ENCODE assay signal across 18 cellular contexts in genomic region chr11:2662430-2663299, GRCh38. TPM values are rescaled to one million over a fixed set of nuclear protein-coding genes. Genes with fewer than 3 reads are reported as not detected.
A peak's percentile ranks its signal among the peaks of the same experiment; 100 is the strongest.
DNase-seq lines count a peak whose midpoint lies in the region; ATAC-seq, FAIRE-seq and TF ChIP-seq lines count a peak whose summit lies in the region.
"Had no signal": no experiment of that assay in that cellular context is flagged by ENCODE, and none has a peak within 500 bp of the region (broad histone marks: within the 10 kb centered on the region; RNA-seq: fewer than 3 reads in every experiment).

No MANE protein-coding gene starts in this region.

- no peak for TF ChIP-seq RAD21 in HepG2 (CRISPR knock-in tag; IDR thresholded peaks at IDR 0.05)

- no peak for TF ChIP-seq CTCF in HepG2 (CRISPR knock-in tag; IDR thresholded peaks at IDR 0.05)
- no peak for TF ChIP-seq CTCF in right lobe of liver (IDR thresholded peaks at IDR 0.05)
- no peak for TF ChIP-seq CTCF in psoas muscle (IDR thresholded peaks at IDR 0.05)

- no peak overlapping the region for H2AFZ ChIP-seq in HepG2 (ENCODE audit: low read length)
- H2AFZ ChIP-seq: GM23338 had no signal

- H3K36me3 ChIP-seq in HepG2 (replicated peaks in 1 of 2; ENCODE audit: control insufficient read depth in 1 of 2, insufficient read depth in 2 of 2, low read length in 2 of 2), result peaks cover 14 to 52% of the 10 kb centered on the region in 2 experiments
- H3K36me3 ChIP-seq in right lobe of liver, result no peaks in the 10 kb centered on the region
- no peaks in the 10 kb centered on the region for H3K36me3 ChIP-seq in psoas muscle (ENCODE audit: insufficient read depth in 1 of 2, low read depth in 1 of 2)

- in situ Hi-C loops in HepG2 (cut with HindIII; ENCODE audit: extremely low pct_ligation_motif_present, low pct_unique_long_range_greater_than_20kb), result loop anchor here (10.0 kb wide), 1 partner anchor 128 kb away; no protein-coding TSS in a partner anchor

- ATAC-seq in HepG2 (peak; percentile 6; the same call in 2 of the 3 replicates), right lobe of liver (no peak), psoas muscle (peak; percentile 45 to 86 (median 60)), GM21576 (IDR thresholded peaks at IDR 0.05; ENCODE audit: unreplicated experiment) (no peak)
- ATAC-seq: A549, GM23338, PC-3 had no signal

- intact Hi-C loops in HepG2 (cut with micrococcal nuclease; ENCODE audit: unreplicated experiment) (no loop called here), right lobe of liver (cut with DNase I) (no loop called here), psoas muscle (cut with DNase I) (no loop called here), posterior vena cava (cut with DNase I) (no loop called here)

- H3K27me3 ChIP-seq in HepG2 (ENCODE audit: control insufficient read depth in 1 of 2, insufficient read depth in 2 of 2, low read length in 2 of 2) (no peaks in the 10 kb centered on the region), right lobe of liver (no peaks in the 10 kb centered on the region), psoas muscle (ENCODE audit: insufficient read depth in 3 of 3, low read length in 2 of 3) (no peaks in the 10 kb centered on the region)
- H3K27me3 ChIP-seq: BLaER1 treated with 17β-estradiol and CSF1 and Interleukin-3, amounts not matched to agents 10 nM and 100 nM had no signal

- peaks cover 4% of the 10 kb centered on the region; the same call in 1 of the 2 replicates for H3K9me3 ChIP-seq in HepG2 (ENCODE audit: low read length)
- H3K9me3 ChIP-seq in right lobe of liver, result peaks cover 0 to 4% (median 0%) of the 10 kb centered on the region in 4 donors
- H3K9me3 ChIP-seq in psoas muscle, result peaks cover 14% of the 10 kb centered on the region

- TF ChIP-seq EP300 in HepG2 (IDR thresholded peaks at IDR 0.05; ENCODE audit: low read depth in 2 of 2, low read length in 2 of 2) (no peak), HepG2 (CRISPR knock-in tag; IDR thresholded peaks at IDR 0.05; ENCODE audit: borderline replicate concordance) (no peak)

- POLR2A ChIA-PET in HepG2 (lab: Yijun Ruan, JAX), result no interaction called here

- DNase-seq in HepG2 (ENCODE audit: low spot score) (no peak), right lobe of liver (no peak), islet precursor cell (peak; percentile 43), psoas muscle (no peak), posterior vena cava (ENCODE audit: low spot score) (no peak), T-helper 9 cell (no peak)
- DNase-seq: CD8-positive, alpha-beta memory T cell; DMS79 treated with DMSO at 0.1 percent for 48 hours; NCI-H1436 treated with DMSO at 0.1 percent for 48 hours; NCI-H2081; NCI-H510A; NCI-H774; PC-3 had no signal

- CTCF ChIA-PET in HepG2 (lab: Yijun Ruan, JAX; ENCODE audit: low intra/inter-chr PET ratio, low total read pairs), result no interaction called here

- FAIRE-seq in HepG2 (lab: Jason Lieb, UNC), result no peak
- FAIRE-seq: A549 had no signal

- WGBS in HepG2 (ENCODE audit: low lambda C conversion rate), result 88% methylated on average over 16 of the region's 19 CpGs
- WGBS in right lobe of liver (ENCODE audit: insufficient coverage, low coverage, low lambda C conversion rate, missing lambda C conversion rate), result 80% methylated on average over 2 of the region's 19 CpGs
- 45 to 63% (median 57%) methylated on average over 19 of the region's 19 CpGs for WGBS in psoas muscle, 3 donors

- no peak overlapping the region for H3K4me2 ChIP-seq in HepG2 (ENCODE audit: low read depth, low read length)
- H3K4me2 ChIP-seq: A549; BLaER1 treated with 17β-estradiol and CSF1 and Interleukin-3, amounts not matched to agents 10 nM and 100 nM; GM23338; KMS-11 had no signal

- H3K4me3 ChIP-seq in HepG2 (replicated peaks in 1 of 3; ENCODE audit: insufficient read depth in 1 of 3, low read depth in 2 of 3, low read length in 3 of 3) (no peak overlapping the region), right lobe of liver (no peak overlapping the region), psoas muscle (no peak overlapping the region)
- H3K4me3 ChIP-seq: A549; BLaER1 treated with 17β-estradiol and CSF1 and Interleukin-3, amounts not matched to agents 10 nM and 100 nM; GM23338 had no signal

- H3K27ac ChIP-seq in HepG2 (ENCODE audit: extremely low read length, insufficient read depth, low read length) (peak overlapping the region; percentile 32), right lobe of liver (no peak overlapping the region), psoas muscle (no peak overlapping the region)
- H3K27ac ChIP-seq: A549; BLaER1 treated with 17β-estradiol and CSF1 and Interleukin-3, amounts not matched to agents 10 nM and 100 nM; KMS-11 had no signal

- peaks cover 87% of the 10 kb centered on the region for H4K20me1 ChIP-seq in HepG2 (ENCODE audit: insufficient read depth, low read length)

- H3K79me2 ChIP-seq in HepG2 (ENCODE audit: insufficient read depth, low read length), result peaks cover 30% of the 10 kb centered on the region

- H3K9ac ChIP-seq in HepG2 (ENCODE audit: insufficient read depth, low read depth, low read length), result no peak overlapping the region
- H3K9ac ChIP-seq: BLaER1 treated with 17β-estradiol and CSF1 and Interleukin-3, amounts not matched to agents 10 nM and 100 nM; KMS-11 had no signal

- peaks cover 59% of the 10 kb centered on the region for H3K4me1 ChIP-seq in HepG2 (ENCODE audit: insufficient read depth, low read length)
- no peaks in the 10 kb centered on the region for H3K4me1 ChIP-seq in right lobe of liver
- H3K4me1 ChIP-seq in psoas muscle, result peaks cover 8% of the 10 kb centered on the region
- H3K4me1 ChIP-seq: A549 had no signal

- TF ChIP-seq POLR2A in HepG2 (IDR thresholded peaks at IDR 0.05; ENCODE audit: insufficient read depth in 1 of 2, low read depth in 2 of 2, low read length in 2 of 2) (peak in 1 of 2 experiments; percentile 11; a peak in 1 of 4 replicates), right lobe of liver (IDR thresholded peaks at IDR 0.05) (no peak)

- BruUV-seq in HepG2 (replicated peaks; lab: Mats Ljungman, UMichigan), result no TSS peak

TF ChIP-seq in HepG2, 621 proteins besides CTCF, POLR2A, EP300 and RAD21 (continues in another document):
- TF ChIP-seq MAX (IDR thresholded peaks at IDR 0.05), result peak; percentile 69
- TF ChIP-seq ZFP91 (CRISPR knock-in tag; IDR thresholded peaks at IDR 0.05; ENCODE audit: borderline replicate concordance), result peak; percentile 39; the same call in 1 of the 2 replicates
- TF ChIP-seq ZNF619 (CRISPR knock-in tag; IDR thresholded peaks at IDR 0.05), result no peak
- no peak for TF ChIP-seq REPIN1 (CRISPR knock-in tag; IDR thresholded peaks at IDR 0.05; ENCODE audit: borderline replicate concordance, low read depth)
- TF ChIP-seq SMAD3 (CRISPR knock-in tag; IDR thresholded peaks at IDR 0.05), result no peak
- TF ChIP-seq ZNF772 (CRISPR knock-in tag; IDR thresholded peaks at IDR 0.05), result peak; percentile 46; the same call in 1 of the 2 replicates
- peak; percentile 86 for TF ChIP-seq AGO1 (IDR thresholded peaks at IDR 0.05; ENCODE audit: low read depth, low read length, poor library complexity, severe bottlenecking)

RNA-seq across cellular contexts. Expression of gene KCNQ1OT1, which starts 37.1 kb away (rescaled TPM):
- total RNA-seq in HepG2 (2016; rRNA removed; fragmentation: Illumina TruSeq; extraction: Trizol) (2.5 and 18.9 TPM in 2 replicates), right lobe of liver (1 to 10 TPM in 2 of 6 experiments, under 1 TPM in 4; 0.37 to 1.7 (median 0.60) TPM), psoas muscle (under 1 TPM; 0.30 to 0.56 (median 0.42) TPM), posterior vena cava (1 to 10 TPM; 1.8 to 3.5 TPM)
- 0.30 and 0.35 TPM in 2 replicates for total RNA-seq in HepG2 (2016; cell fraction: cytosol; rRNA removed; fragmentation: Illumina TruSeq; extraction: Trizol; ENCODE audit: low read depth)
- 2.0 and 16.5 TPM in 2 replicates for total RNA-seq in HepG2 (2016; cell fraction: insoluble cytoplasmic fraction; rRNA removed; fragmentation: Illumina TruSeq; extraction: Trizol)
- total RNA-seq in HepG2 (2016; cell fraction: membrane; rRNA removed; fragmentation: Illumina TruSeq; extraction: Trizol), result 0.90 and 1.1 TPM in 2 replicates
- total RNA-seq in HepG2 (2016; cell fraction: nucleus; rRNA removed; fragmentation: Illumina TruSeq; extraction: Trizol), result 66.8 and 83.4 TPM in 2 replicates
- polyA plus RNA-seq in HepG2 (2011; rRNA removed) (1.3 TPM in 2 replicates), psoas muscle (under 1 TPM; 0.01 to 0.16 (median 0.03) TPM)
- 0.05 TPM in 2 replicates for polyA plus RNA-seq in HepG2 (2011; cell fraction: cytosol; rRNA removed)
- 11.8 and 14.7 TPM in 2 replicates for polyA plus RNA-seq in HepG2 (2011; cell fraction: nucleus; rRNA removed)
- polyA plus RNA-seq in HepG2 (2012), result 1.9 and 2.0 TPM in 2 replicates
- 0.01 and 0.02 TPM in 2 replicates for polyA plus RNA-seq in HepG2 (2016; cell fraction: cytosol; fragmentation: Illumina TruSeq; extraction: Trizol; ENCODE audit: low read depth)
- 0.15 and 0.17 TPM in 2 replicates for polyA plus RNA-seq in HepG2 (2016; cell fraction: insoluble cytoplasmic fraction; fragmentation: Illumina TruSeq; extraction: Trizol; ENCODE audit: low read depth)
- polyA plus RNA-seq in HepG2 (2016; cell fraction: membrane; fragmentation: Illumina TruSeq; extraction: Trizol; ENCODE audit: low read depth), result 0.03 and 0.06 TPM in 2 replicates
- polyA plus RNA-seq in HepG2 (2016; cell fraction: nucleus; fragmentation: Illumina TruSeq; extraction: Trizol; ENCODE audit: insufficient read depth, low read depth), result 8.4 and 10.5 TPM in 2 replicates
- 0.05 and 36.1 TPM in 2 replicates for polyA minus RNA-seq in HepG2 (2011; rRNA and poly(A)+ RNA removed; ENCODE audit: low replicate concordance)
- 0.79 and 0.97 TPM in 2 replicates for polyA minus RNA-seq in HepG2 (2011; cell fraction: cytosol; rRNA and poly(A)+ RNA removed)
- 112 and 125 TPM in 2 replicates for polyA minus RNA-seq in HepG2 (2011; cell fraction: nucleus; rRNA and poly(A)+ RNA removed)

Comparison
In these comparisons a context has a peak if more than half of its experiments do, and no peak if none do; other contexts are left out.
1. ATAC-seq: peak in HepG2 (single experiment) and psoas muscle (4 of 4); none in right lobe of liver (0 of 4) and GM21576 (single experiment).